15 cellular contexts compared by ENCODE assay signal in genomic region chr5:9456435-9457042, GRCh38.
A peak's percentile ranks its signal among the peaks of the same experiment; 100 is the strongest.
DNase-seq lines count a peak whose midpoint lies in the region; ATAC-seq, FAIRE-seq and TF ChIP-seq lines count a peak whose summit lies in the region.
"Had no signal": no experiment of that assay in that cellular context is flagged by ENCODE, and none has a peak within 500 bp of the region (broad histone marks: within the 10 kb centered on the region; RNA-seq: fewer than 3 reads in every experiment).

No MANE protein-coding gene starts in this region.

- no peak for FAIRE-seq in pancreas (lab: Jason Lieb, UNC)
- FAIRE-seq: islet of Langerhans had no signal

- no peak overlapping the region for H3K27ac ChIP-seq in fibroblast of lung (ENCODE audit: insufficient read depth, low read length)
- peak overlapping the region; percentile 95 for H3K27ac ChIP-seq in neural progenitor cell
- H3K27ac ChIP-seq in pancreas: no peak overlapping the region
- H3K27ac ChIP-seq: parathyroid adenoma had no signal

- H3K27ac Mint-ChIP-seq in neural progenitor cell: peak overlapping the region; percentile 84
- H3K27ac Mint-ChIP-seq: activated CD4-positive, alpha-beta T cell treated with anti-CD3 and anti-CD28 coated beads, Interleukin-2, amount 10 ng/mL, durations not matched to agents 24 days and 14 days; activated naive CD4-positive, alpha-beta T cell treated with anti-CD3 and anti-CD28 coated beads for 36 hours had no signal

- H3K36me3 ChIP-seq in fibroblast of lung (ENCODE audit: control insufficient read depth, insufficient read depth, low read length) (no peaks in the 10 kb centered on the region), neural progenitor cell (no peaks in the 10 kb centered on the region), pancreas (no peaks in the 10 kb centered on the region)

- H3K9ac ChIP-seq in fibroblast of lung (ENCODE audit: insufficient read depth, low read length) (no peak overlapping the region), neural progenitor cell (no peak overlapping the region)
- H3K9ac ChIP-seq: parathyroid adenoma had no signal

- ATAC-seq in pancreas (no peak), GM19023 (IDR thresholded peaks at IDR 0.05; ENCODE audit: unreplicated experiment) (no peak), HG02642 (IDR thresholded peaks at IDR 0.05; ENCODE audit: poor library complexity, unreplicated experiment) (no peak)

- no peaks in the 10 kb centered on the region for H3K27me3 Mint-ChIP-seq in neural progenitor cell (ENCODE audit: insufficient read depth, low read depth)
- H3K27me3 Mint-ChIP-seq: activated CD4-positive, alpha-beta T cell treated with anti-CD3 and anti-CD28 coated beads, Interleukin-2, amount 10 ng/mL, durations not matched to agents 24 days and 14 days had no signal

- no peak overlapping the region for H2AFZ ChIP-seq in fibroblast of lung (ENCODE audit: low read length)
- no peak overlapping the region for H2AFZ ChIP-seq in neural progenitor cell (replicated peaks)
- H2AFZ ChIP-seq: parathyroid adenoma had no signal

- intact Hi-C loops in pancreas (cut with DNase I): no loop called here

- no peaks in the 10 kb centered on the region for H4K20me1 ChIP-seq in fibroblast of lung (ENCODE audit: control insufficient read depth, extremely low read depth, insufficient read depth, low read length)
- H4K20me1 ChIP-seq in neural progenitor cell (ENCODE audit: low read depth): no peaks in the 10 kb centered on the region

- H3K4me3 ChIP-seq in fibroblast of lung (replicated peaks in 1 of 4; ENCODE audit: control extremely low read depth in 1 of 4, insufficient read depth in 1 of 4, low read depth in 3 of 4, low read length in 4 of 4) (no peak overlapping the region), neural progenitor cell (peak overlapping the region; percentile 0), pancreas (no peak overlapping the region)

- WGBS in pancreas, 2 donors: 92 to 95% methylated on average over 3 of the region's 3 CpGs

- H3K27me3 ChIP-seq in fibroblast of lung (ENCODE audit: control insufficient read depth, insufficient read depth, low read length) (no peaks in the 10 kb centered on the region), neural progenitor cell (no peaks in the 10 kb centered on the region), pancreas (no peaks in the 10 kb centered on the region)

- TF ChIP-seq CTCF in fibroblast of lung (conservative IDR thresholded peaks at IDR 0.05 in 1 of 2, IDR thresholded peaks at IDR 0.05 in 1 of 2; ENCODE audit: low read depth in 1 of 2, low read length in 2 of 2) (no peak), neural progenitor cell (IDR thresholded peaks at IDR 0.05) (no peak), pancreas (IDR thresholded peaks at IDR 0.05) (no peak)

- H3K9me3 ChIP-seq in fibroblast of lung (ENCODE audit: control insufficient read depth, insufficient read depth, low read depth, low read length) (no peaks in the 10 kb centered on the region), neural progenitor cell (ENCODE audit: low read depth) (no peaks in the 10 kb centered on the region), pancreas (no peaks in the 10 kb centered on the region)

- peaks cover 7% of the 10 kb centered on the region for H3K36me3 Mint-ChIP-seq in neural progenitor cell

- H3K79me2 ChIP-seq in fibroblast of lung (ENCODE audit: control insufficient read depth, insufficient read depth, low read length) (no peaks in the 10 kb centered on the region), neural progenitor cell (ENCODE audit: low read depth) (no peaks in the 10 kb centered on the region)
- H3K79me2 ChIP-seq: parathyroid adenoma had no signal

- H3K9me3 Mint-ChIP-seq in neural progenitor cell: peaks cover 19% of the 10 kb centered on the region
- H3K9me3 Mint-ChIP-seq: activated CD4-positive, alpha-beta T cell treated with anti-CD3 and anti-CD28 coated beads, Interleukin-2, amount 10 ng/mL, durations not matched to agents 24 days and 14 days had no signal

- peaks cover 35% of the 10 kb centered on the region for H3F3A ChIP-seq in neural progenitor cell (ENCODE audit: low read depth)

- peak overlapping the region; percentile 10 for H3K4me3 Mint-ChIP-seq in neural progenitor cell
- H3K4me3 Mint-ChIP-seq: activated CD4-positive, alpha-beta T cell treated with anti-CD3 and anti-CD28 coated beads, Interleukin-2, amount 10 ng/mL, durations not matched to agents 24 days and 14 days; activated naive CD4-positive, alpha-beta T cell treated with anti-CD3 and anti-CD28 coated beads for 36 hours had no signal

- peaks cover 10% of the 10 kb centered on the region for H3K4me1 ChIP-seq in fibroblast of lung (ENCODE audit: control insufficient read depth, extremely low read depth, insufficient read depth, low read length)
- H3K4me1 ChIP-seq in neural progenitor cell: peaks cover 34% of the 10 kb centered on the region
- no peaks in the 10 kb centered on the region for H3K4me1 ChIP-seq in pancreas
- H3K4me1 ChIP-seq: parathyroid adenoma had no signal

- H3K4me2 ChIP-seq in fibroblast of lung (ENCODE audit: extremely low read depth, insufficient read depth, low read length): peak overlapping the region; percentile 55
- peak overlapping the region; percentile 59 for H3K4me2 ChIP-seq in neural progenitor cell

- DNase-seq in Daoy (ENCODE audit: low read depth): peak; percentile 24
- peak; percentile 98 for DNase-seq in RPMI7951 (ENCODE audit: low read depth)
- peak; percentile 91 to 95 for DNase-seq in fibroblast of lung (ENCODE audit: low read depth in 2 of 2)
- DNase-seq in neural progenitor cell (ENCODE audit: low spot score): peak; percentile 55
- no peak for DNase-seq in pancreas
- no peak for DNase-seq in NAMALWA (ENCODE audit: low spot score)
- DNase-seq: activated CD4-positive, alpha-beta T cell treated with anti-CD3 and anti-CD28 coated beads, Interleukin-2, amount 10 ng/mL, durations not matched to agents 24 days and 14 days; activated naive CD4-positive, alpha-beta T cell treated with anti-CD3 and anti-CD28 coated beads for 36 hours; effector CD8-positive, alpha-beta T cell; NCI-H1092 treated with DMSO at 0.1 percent for 48 hours; NCI-H524 had no signal

- H3K4me1 Mint-ChIP-seq in neural progenitor cell: peaks cover 29% of the 10 kb centered on the region
- H3K4me1 Mint-ChIP-seq: activated CD4-positive, alpha-beta T cell treated with anti-CD3 and anti-CD28 coated beads, Interleukin-2, amount 10 ng/mL, durations not matched to agents 24 days and 14 days had no signal

Comparison
In these comparisons a context has a peak if more than half of its experiments do, and no peak if none do; other contexts are left out.
1. DNase-seq: peak in Daoy (single experiment), RPMI7951 (single experiment), fibroblast of lung (2 of 2) and neural progenitor cell (single experiment); none in pancreas (0 of 6) and NAMALWA (single experiment).